In genomic region chr2:690799-691198, GRCh38 we compare ENCODE assay signal across 27 cellular contexts.
"Had no signal": no experiment of that assay in that cellular context is flagged by ENCODE, and none has a peak within 500 bp of the region (broad histone marks: within the 10 kb centered on the region; RNA-seq: fewer than 3 reads in every experiment).

No MANE protein-coding gene starts in this region.

- ATAC-seq: activated naive CD4-positive, alpha-beta T cell treated with anti-CD3 and anti-CD28 coated beads, Interleukin-2, amount 50 U/mL, for 72 hours; activated T-cell treated with anti-CD3 and anti-CD28 coated beads, Interleukin-2, amount 50 U/mL, for 4 hours; Panc1; SK-N-SH treated with all-trans-retinoic acid at 6 μM for 48 hours had no signal

- H3K27ac Mint-ChIP-seq: activated B cell treated with CpG ODN at 0.5 μM for 24 hours; activated naive CD4-positive, alpha-beta T cell treated with anti-CD3 and anti-CD28 coated beads for 36 hours; activated naive CD4-positive, alpha-beta T cell treated with anti-CD3 and anti-CD28 coated beads, Interleukin-2, amount 50 U/mL, for 72 hours; activated T-helper 1 cell treated with anti-CD3 and anti-CD28 coated beads, Interleukin-12 subunit alpha, Interleukin-12 subunit beta, Interleukin-2, Interleukin-4 antibody, amounts not matched to agents 30 ng/mL and 10 ng/mL and 1 ng/mL, durations not matched to agents 14 hours and 24 hours and 36 hours; brain had no signal

- DNase-seq: activated B cell treated with CpG ODN at 0.5 μM for 24 hours; activated CD4-positive, alpha-beta T cell treated with anti-CD3 and anti-CD28 coated beads for 1 hour; activated CD4-positive, alpha-beta T cell treated with anti-CD3 and anti-CD28 coated beads for 48 hours; activated CD4-positive, alpha-beta T cell treated with anti-CD3 and anti-CD28 coated beads, Interleukin-2, amount 50 U/mL, for 4 hours; activated CD8-positive, alpha-beta memory T cell treated with anti-CD3 and anti-CD28 coated beads, Interleukin-2, amount 50 U/mL, for 4 hours; activated gamma-delta T cell treated with Interleukin-2 at 50 U/mL for 16 hours; activated naive CD4-positive, alpha-beta T cell treated with anti-CD3 and anti-CD28 coated beads for 36 hours; activated T-cell treated with anti-CD3 and anti-CD28 coated beads for 4 hours; activated T-cell treated with anti-CD3 and anti-CD28 coated beads, Interleukin-2, amount 50 U/mL, for 4 hours; anterior cingulate cortex; caudate nucleus; NCI-H1105; NCI-H1417 treated with DMSO at 0.1 percent for 48 hours; NCI-H2029; NCI-H345; NCI-H524 treated with DMSO at 0.1 percent for 48 hours; SIG-M5; T-helper 1 cell; T-helper 2 cell; T-helper 9 cell had no signal

- H3K4me3 Mint-ChIP-seq: activated B cell treated with CpG ODN at 0.5 μM for 24 hours; activated naive CD4-positive, alpha-beta T cell treated with anti-CD3 and anti-CD28 coated beads for 36 hours; activated T-cell treated with anti-CD3 and anti-CD28 coated beads, Interleukin-2, amount 50 U/mL, for 4 hours; activated T-helper 1 cell treated with anti-CD3 and anti-CD28 coated beads, Interleukin-12 subunit alpha, Interleukin-12 subunit beta, Interleukin-2, Interleukin-4 antibody, amounts not matched to agents 30 ng/mL and 10 ng/mL and 1 ng/mL, durations not matched to agents 14 hours and 24 hours and 36 hours; brain had no signal

- H3K27ac ChIP-seq: VCaP had no signal

- FAIRE-seq: bronchial epithelial cell had no signal

- H3K9me3 Mint-ChIP-seq: activated B cell treated with CpG ODN at 0.5 μM for 24 hours had no signal

- H3K27me3 Mint-ChIP-seq: activated B cell treated with CpG ODN at 0.5 μM for 24 hours, brain had no signal
